1 cellular context compared by ENCODE assay signal in the genomic region with DNA sequence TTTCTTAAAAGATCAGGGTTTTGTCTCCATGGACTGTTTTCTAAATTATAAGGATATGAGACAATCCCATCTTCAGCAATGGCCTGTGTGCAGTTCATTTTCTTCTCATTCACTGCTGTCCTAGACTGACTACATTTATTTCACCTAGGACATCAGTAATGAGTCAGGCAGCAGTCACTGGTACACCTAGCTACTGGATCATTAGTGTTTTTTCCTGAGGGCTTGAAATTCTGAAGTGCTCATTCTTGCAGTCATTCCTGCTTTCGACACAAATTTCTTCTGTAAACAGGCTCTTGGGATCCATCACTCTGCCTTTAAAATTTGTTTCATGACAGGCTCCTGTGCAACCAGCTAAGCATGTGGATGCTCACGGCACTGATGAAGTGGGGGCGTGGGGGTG.
TF ChIP-seq lines count a peak whose summit lies in the region.

No MANE protein-coding gene starts in this region.

TF ChIP-seq in neural cell, 6 proteins besides CTCF, POLR2A, EP300 and RAD21 (continued from another document):
- TF ChIP-seq, protein P1, sequence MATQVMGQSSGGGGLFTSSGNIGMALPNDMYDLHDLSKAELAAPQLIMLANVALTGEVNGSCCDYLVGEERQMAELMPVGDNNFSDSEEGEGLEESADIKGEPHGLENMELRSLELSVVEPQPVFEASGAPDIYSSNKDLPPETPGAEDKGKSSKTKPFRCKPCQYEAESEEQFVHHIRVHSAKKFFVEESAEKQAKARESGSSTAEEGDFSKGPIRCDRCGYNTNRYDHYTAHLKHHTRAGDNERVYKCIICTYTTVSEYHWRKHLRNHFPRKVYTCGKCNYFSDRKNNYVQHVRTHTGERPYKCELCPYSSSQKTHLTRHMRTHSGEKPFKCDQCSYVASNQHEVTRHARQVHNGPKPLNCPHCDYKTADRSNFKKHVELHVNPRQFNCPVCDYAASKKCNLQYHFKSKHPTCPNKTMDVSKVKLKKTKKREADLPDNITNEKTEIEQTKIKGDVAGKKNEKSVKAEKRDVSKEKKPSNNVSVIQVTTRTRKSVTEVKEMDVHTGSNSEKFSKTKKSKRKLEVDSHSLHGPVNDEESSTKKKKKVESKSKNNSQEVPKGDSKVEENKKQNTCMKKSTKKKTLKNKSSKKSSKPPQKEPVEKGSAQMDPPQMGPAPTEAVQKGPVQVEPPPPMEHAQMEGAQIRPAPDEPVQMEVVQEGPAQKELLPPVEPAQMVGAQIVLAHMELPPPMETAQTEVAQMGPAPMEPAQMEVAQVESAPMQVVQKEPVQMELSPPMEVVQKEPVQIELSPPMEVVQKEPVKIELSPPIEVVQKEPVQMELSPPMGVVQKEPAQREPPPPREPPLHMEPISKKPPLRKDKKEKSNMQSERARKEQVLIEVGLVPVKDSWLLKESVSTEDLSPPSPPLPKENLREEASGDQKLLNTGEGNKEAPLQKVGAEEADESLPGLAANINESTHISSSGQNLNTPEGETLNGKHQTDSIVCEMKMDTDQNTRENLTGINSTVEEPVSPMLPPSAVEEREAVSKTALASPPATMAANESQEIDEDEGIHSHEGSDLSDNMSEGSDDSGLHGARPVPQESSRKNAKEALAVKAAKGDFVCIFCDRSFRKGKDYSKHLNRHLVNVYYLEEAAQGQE (IDR thresholded peaks at IDR 0.05; ENCODE audit: borderline replicate concordance) = no peak
